Comparison of ENCODE assay signal across 14 cellular contexts in genomic region chr1:169193191-169193850, GRCh38.
DNase-seq lines count a peak whose midpoint lies in the region; ATAC-seq, FAIRE-seq and TF ChIP-seq lines count a peak whose summit lies in the region.
"Had no signal": no experiment of that assay in that cellular context is flagged by ENCODE, and none has a peak within 500 bp of the region (broad histone marks: within the 10 kb centered on the region; RNA-seq: fewer than 3 reads in every experiment).

No MANE protein-coding gene starts in this region.

- POLR2A ChIA-PET in endothelial cell of umbilical vein (lab: Charles Lee): no interaction called here

- CTCF ChIA-PET in endothelial cell of umbilical vein (lab: Charles Lee): interaction anchor here (1.1 kb wide), 1 partner anchor 16 kb away, joined by 4 read pairs; no protein-coding TSS in a partner anchor

- H3K4me3 Mint-ChIP-seq in stimulated activated naive B cell treated with anti-CD40 and anti-IgM and Interleukin-4, amounts not matched to agents 10 μg/mL and 1 μg/mL and 100 μg/mL, for 72 hours: no peak overlapping the region

- no peaks in the 10 kb centered on the region for H3K9me3 ChIP-seq in right atrium auricular region
- H3K9me3 ChIP-seq in endothelial cell of umbilical vein (replicated peaks; ENCODE audit: control insufficient read depth, insufficient read depth, low read length): no peaks in the 10 kb centered on the region
- H3K9me3 ChIP-seq in smooth muscle cell (replicated peaks; ENCODE audit: low read depth): no peaks in the 10 kb centered on the region
- H3K9me3 ChIP-seq: A549, SJSA1 had no signal

- no peaks in the 10 kb centered on the region for H3F3A ChIP-seq in smooth muscle cell (ENCODE audit: low read depth)

- no TSS peak for BruUV-seq in endothelial cell of umbilical vein (replicated peaks; lab: Mats Ljungman, UMichigan)

- H4K20me1 ChIP-seq in endothelial cell of umbilical vein (replicated peaks; ENCODE audit: control insufficient read depth, extremely low read depth, insufficient read depth, low read length) (no peaks in the 10 kb centered on the region), smooth muscle cell (ENCODE audit: low read depth) (no peaks in the 10 kb centered on the region)

- TF ChIP-seq CTCF in right atrium auricular region (IDR thresholded peaks at IDR 0.05) (peak in 1 of 2 donors; percentile 60), endothelial cell of umbilical vein (IDR thresholded peaks at IDR 0.05; ENCODE audit: extremely low read depth in 1 of 2, insufficient read depth in 1 of 2, low read depth in 1 of 2, low read length in 2 of 2) (no peak), smooth muscle cell (IDR thresholded peaks at IDR 0.05; ENCODE audit: borderline replicate concordance, insufficient read depth, poor library complexity, severe bottlenecking) (no peak)

- peak; percentile 94 for ATAC-seq in Right ventricle myocardium inferior
- ATAC-seq in HG03095 (IDR thresholded peaks at IDR 0.05; ENCODE audit: unreplicated experiment): no peak
- ATAC-seq in stimulated activated naive B cell treated with anti-CD40 and anti-IgM and Interleukin-4, amounts not matched to agents 10 μg/mL and 1 μg/mL and 100 μg/mL, for 72 hours (replicated peaks): no peak
- ATAC-seq: A549 had no signal

- H3K9me1 ChIP-seq in endothelial cell of umbilical vein (replicated peaks; ENCODE audit: control insufficient read depth, extremely low read depth, insufficient read depth, low read length): no peaks in the 10 kb centered on the region

- H3K4me1 Mint-ChIP-seq in stimulated activated naive B cell treated with anti-CD40 and anti-IgM and Interleukin-4, amounts not matched to agents 10 μg/mL and 1 μg/mL and 100 μg/mL, for 72 hours: no peaks in the 10 kb centered on the region

- no peak for FAIRE-seq in endothelial cell of umbilical vein (lab: Jason Lieb, UNC)
- FAIRE-seq: A549 had no signal

- DNase-seq in Right ventricle myocardium inferior (ENCODE audit: missing footprints) (no peak), right atrium auricular region (ENCODE audit: low spot score) (no peak), endothelial cell of umbilical vein (ENCODE audit: low read depth, low spot score) (peak; percentile 36), left kidney (ENCODE audit: low read depth, low spot score) (peak; percentile 19), smooth muscle cell (lab: John Stamatoyannopoulos, UW; ENCODE audit: unreplicated experiment) (no peak)
- DNase-seq in stimulated activated naive B cell treated with anti-CD40 and anti-IgM and Interleukin-4, amounts not matched to agents 10 μg/mL and 1 μg/mL and 100 μg/mL, for 72 hours: no peak
- DNase-seq in activated CD4-positive, alpha-beta T cell treated with anti-CD3 and anti-CD28 coated beads for 4 hours: no peak
- DNase-seq: activated CD4-positive, CD25-positive, alpha-beta regulatory T cell; dermis blood vessel endothelial cell; NCI-H1105; stimulated activated CD4-positive, alpha-beta T cell treated with anti-CD3 and anti-CD28 coated beads, Interleukin-12 subunit alpha, Interleukin-12 subunit beta, amount 100 ng/mL, for 4 hours had no signal

- dilution Hi-C loops in endothelial cell of umbilical vein (cut with MboI; ENCODE audit: extremely low pct_ligation_motif_present, low sequenced_read_pairs): no loop called here

- H3K4me2 ChIP-seq in endothelial cell of umbilical vein (ENCODE audit: insufficient read depth, low read length) (no peak overlapping the region), smooth muscle cell (no peak overlapping the region)
- H3K4me2 ChIP-seq: A549 had no signal

- H3K27me3 Mint-ChIP-seq in stimulated activated naive B cell treated with anti-CD40 and anti-IgM and Interleukin-4, amounts not matched to agents 10 μg/mL and 1 μg/mL and 100 μg/mL, for 72 hours: no peaks in the 10 kb centered on the region

- H3K36me3 Mint-ChIP-seq in stimulated activated naive B cell treated with anti-CD40 and anti-IgM and Interleukin-4, amounts not matched to agents 10 μg/mL and 1 μg/mL and 100 μg/mL, for 72 hours: no peaks in the 10 kb centered on the region

- H3K27me3 ChIP-seq in right atrium auricular region: no peaks in the 10 kb centered on the region
- no peaks in the 10 kb centered on the region for H3K27me3 ChIP-seq in endothelial cell of umbilical vein (ENCODE audit: control insufficient read depth in 2 of 2, insufficient read depth in 2 of 2, low read length in 2 of 2)
- no peaks in the 10 kb centered on the region for H3K27me3 ChIP-seq in smooth muscle cell (ENCODE audit: low read depth)
- H3K27me3 ChIP-seq: SJSA1 had no signal

- H2AFZ ChIP-seq in endothelial cell of umbilical vein (ENCODE audit: low read depth, low read length) (no peak overlapping the region), smooth muscle cell (ENCODE audit: low read depth) (no peak overlapping the region)

- H3K27ac ChIP-seq in right atrium auricular region (peak overlapping the region in 1 of 2 donors; percentile 18), endothelial cell of umbilical vein (ENCODE audit: insufficient read depth, low read depth, low read length) (no peak overlapping the region), smooth muscle cell (ENCODE audit: low read depth) (no peak overlapping the region)
- H3K27ac ChIP-seq: A549, SJSA1 had no signal

- H3K36me3 ChIP-seq in right atrium auricular region: no peaks in the 10 kb centered on the region
- H3K36me3 ChIP-seq in endothelial cell of umbilical vein (ENCODE audit: control insufficient read depth in 2 of 2, extremely low read depth in 1 of 2, insufficient read depth in 2 of 2, low read length in 2 of 2): no peaks in the 10 kb centered on the region
- no peaks in the 10 kb centered on the region for H3K36me3 ChIP-seq in smooth muscle cell (ENCODE audit: low read depth)
- H3K36me3 ChIP-seq: SJSA1 had no signal

- 81% methylated on average over 4 of the region's 4 CpGs for WGBS in smooth muscle cell (ENCODE audit: low lambda C conversion rate)

- intact Hi-C loops in Right ventricle myocardium inferior (cut with DNase I): loop anchor here (10.0 kb wide), 1 partner anchor 589 kb away; no protein-coding TSS in a partner anchor
- intact Hi-C loops in endothelial cell of umbilical vein (cut with micrococcal nuclease): no loop called here

- H3K79me2 ChIP-seq in endothelial cell of umbilical vein (ENCODE audit: control insufficient read depth, insufficient read depth, low read length): no peaks in the 10 kb centered on the region
- H3K79me2 ChIP-seq in smooth muscle cell (ENCODE audit: low read depth): no peaks in the 10 kb centered on the region

- H3K4me3 ChIP-seq in right atrium auricular region: no peak overlapping the region
- no peak overlapping the region for H3K4me3 ChIP-seq in endothelial cell of umbilical vein (replicated peaks in 1 of 3; ENCODE audit: insufficient read depth in 1 of 3, low read depth in 1 of 3, low read length in 3 of 3)
- H3K4me3 ChIP-seq in smooth muscle cell: no peak overlapping the region
- H3K4me3 ChIP-seq: A549, SJSA1 had no signal

- H3K4me1 ChIP-seq in right atrium auricular region: peaks cover 0 to 10% of the 10 kb centered on the region in 2 donors
- no peaks in the 10 kb centered on the region for H3K4me1 ChIP-seq in endothelial cell of umbilical vein (ENCODE audit: control insufficient read depth, extremely low read depth, insufficient read depth, low read length)
- no peaks in the 10 kb centered on the region for H3K4me1 ChIP-seq in smooth muscle cell (ENCODE audit: low read depth)
- H3K4me1 ChIP-seq: A549, SJSA1 had no signal

- no peak for TF ChIP-seq POLR2A in endothelial cell of umbilical vein (IDR thresholded peaks at IDR 0.05; ENCODE audit: low read depth, low read length)

- H3K27ac Mint-ChIP-seq in stimulated activated naive B cell treated with anti-CD40 and anti-IgM and Interleukin-4, amounts not matched to agents 10 μg/mL and 1 μg/mL and 100 μg/mL, for 72 hours: no peak overlapping the region

- H3K9ac ChIP-seq in endothelial cell of umbilical vein (replicated peaks; ENCODE audit: extremely low read depth, insufficient read depth, low read length): no peak overlapping the region
- H3K9ac ChIP-seq in smooth muscle cell (ENCODE audit: low read depth): no peak overlapping the region

- no peaks in the 10 kb centered on the region for H3K9me3 Mint-ChIP-seq in stimulated activated naive B cell treated with anti-CD40 and anti-IgM and Interleukin-4, amounts not matched to agents 10 μg/mL and 1 μg/mL and 100 μg/mL, for 72 hours

TF ChIP-seq in endothelial cell of umbilical vein, 7 proteins besides CTCF, POLR2A, EP300 and RAD21:
- TF ChIP-seq JUN (IDR thresholded peaks at IDR 0.05; ENCODE audit: borderline replicate concordance, insufficient read depth, insufficient read length, low read depth): no peak
- TF ChIP-seq GATA2 (IDR thresholded peaks at IDR 0.05; ENCODE audit: insufficient read depth, insufficient read length, low read depth, low read length): no peak
- no peak for TF ChIP-seq MYC (IDR thresholded peaks at IDR 0.05; ENCODE audit: low read depth, low read length)
- no peak for TF ChIP-seq FOS (IDR thresholded peaks at IDR 0.05; ENCODE audit: borderline replicate concordance, insufficient read depth, low read length)
- TF ChIP-seq, protein P1, sequence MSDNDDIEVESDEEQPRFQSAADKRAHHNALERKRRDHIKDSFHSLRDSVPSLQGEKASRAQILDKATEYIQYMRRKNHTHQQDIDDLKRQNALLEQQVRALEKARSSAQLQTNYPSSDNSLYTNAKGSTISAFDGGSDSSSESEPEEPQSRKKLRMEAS (IDR thresholded peaks at IDR 0.05; ENCODE audit: insufficient read depth, insufficient read length): no peak
- no peak for TF ChIP-seq POLR2AphosphoS5 (IDR thresholded peaks at IDR 0.05; ENCODE audit: insufficient read depth, low read depth, low read length)
- TF ChIP-seq EZH2 (IDR thresholded peaks at IDR 0.05; ENCODE audit: borderline replicate concordance, low read depth, low read length, severe bottlenecking): no peak

Comparison
In these comparisons a context has a peak if more than half of its experiments do, and no peak if none do; other contexts are left out.
1. DNase-seq: peak in endothelial cell of umbilical vein (single experiment) and left kidney (single experiment); none in Right ventricle myocardium inferior (single experiment), right atrium auricular region (single experiment), stimulated activated naive B cell treated with anti-CD40 and anti-IgM and Interleukin-4, amounts not matched to agents 10 μg/mL and 1 μg/mL and 100 μg/mL, for 72 hours (single experiment), smooth muscle cell (single experiment) and activated CD4-positive, alpha-beta T cell treated with anti-CD3 and anti-CD28 coated beads for 4 hours (0 of 2).